9 cellular contexts compared by ENCODE assay signal in the genomic region with DNA sequence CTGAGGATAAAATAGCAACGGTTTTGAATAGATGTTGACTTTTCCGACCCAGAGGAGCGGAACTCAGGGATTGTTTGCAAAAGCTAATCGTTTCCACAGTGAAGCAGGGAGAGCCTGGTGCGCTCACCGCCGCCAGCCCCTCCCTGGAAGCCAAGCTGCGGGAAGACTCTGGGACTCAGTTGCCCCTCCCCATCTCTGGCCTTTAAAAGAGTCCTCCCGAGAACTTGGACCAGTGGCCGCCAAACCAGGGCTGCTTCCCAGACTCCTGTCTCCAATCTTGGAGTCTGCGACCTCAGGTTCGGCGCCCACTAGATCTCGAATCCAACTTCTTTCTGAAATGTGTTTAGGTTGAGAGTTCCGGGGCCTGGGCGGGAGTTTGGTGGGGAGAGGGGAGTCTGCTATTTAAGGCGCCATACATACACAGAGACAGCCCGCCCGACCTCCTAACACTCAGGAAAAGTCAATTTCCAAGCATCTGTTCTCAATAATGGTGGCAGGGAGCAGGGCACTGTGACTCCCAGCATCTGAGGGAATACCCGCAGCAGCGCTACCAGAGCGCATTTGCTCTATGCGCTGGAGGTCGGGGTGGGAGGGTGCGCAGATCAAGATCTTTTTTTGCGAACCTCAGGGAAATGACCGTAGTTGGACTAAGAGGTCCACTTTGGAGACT. TPM values are rescaled to one million over a fixed set of nuclear protein-coding genes. Genes with fewer than 3 reads are reported as not detected.
DNase-seq lines count a peak whose midpoint lies in the region; ATAC-seq, FAIRE-seq and TF ChIP-seq lines count a peak whose summit lies in the region.
"Had no signal": no experiment of that assay in that cellular context is flagged by ENCODE, and none has a peak within 500 bp of the region (broad histone marks: within the 10 kb centered on the region; RNA-seq: fewer than 3 reads in every experiment).

No MANE protein-coding gene starts in this region.

- H3K4me2 ChIP-seq in keratinocyte (ENCODE audit: control insufficient read depth, extremely low read depth, insufficient read depth, low read depth, low read length) = peak overlapping the region; percentile 76

- peaks cover 5% of the 10 kb centered on the region for H3K4me1 ChIP-seq in keratinocyte (ENCODE audit: control insufficient read depth, extremely low read depth, insufficient read depth, low read length)

- H3K4me3 ChIP-seq in astrocyte of the spinal cord (ENCODE audit: low read depth, low read length) (peak overlapping the region; percentile 49), keratinocyte (ENCODE audit: control insufficient read depth in 2 of 3, extremely low read depth in 1 of 3, insufficient read depth in 2 of 3, low read depth in 1 of 3, low read length in 3 of 3) (peak overlapping the region; percentile 42 to 62 (median 50))

- FAIRE-seq in keratinocyte (lab: Jason Lieb, UNC) = no peak

- peaks cover 87% of the 10 kb centered on the region for H3K27me3 Mint-ChIP-seq in type B pancreatic cell
- H3K27me3 Mint-ChIP-seq in activated CD4-positive, alpha-beta T cell treated with anti-CD3 and anti-CD28 coated beads, Interleukin-2, amount 10 ng/mL, durations not matched to agents 24 days and 14 days = peaks cover 34% of the 10 kb centered on the region

- no peak overlapping the region for H2AFZ ChIP-seq in keratinocyte (ENCODE audit: control insufficient read depth, low read length)

- intact Hi-C loops in activated CD4-positive, alpha-beta T cell treated with anti-CD3 and anti-CD28 coated beads, Interleukin-2, amount 10 ng/mL, durations not matched to agents 24 days and 14 days (cut with micrococcal nuclease) = no loop called here

- no peaks in the 10 kb centered on the region for H3K36me3 ChIP-seq in keratinocyte (ENCODE audit: control insufficient read depth in 2 of 2, extremely low read depth in 1 of 2, insufficient read depth in 2 of 2, low read length in 2 of 2)

- peak; percentile 50 to 72 for DNase-seq in NCI-H524 (lab: John Stamatoyannopoulos, UW)
- no peak for DNase-seq in NCI-H524 treated with DMSO at 0.1 percent for 48 hours (lab: John Stamatoyannopoulos, UW)
- no peak for DNase-seq in astrocyte of the spinal cord (ENCODE audit: low read depth, low spot score)
- no peak for DNase-seq in keratinocyte (ENCODE audit: low read depth, low spot score)
- DNase-seq in type B pancreatic cell (ENCODE audit: extremely low spot score, unreplicated experiment) = no peak
- DNase-seq in activated CD4-positive, alpha-beta T cell treated with anti-CD3 and anti-CD28 coated beads, Interleukin-2, amount 50 U/mL, for 4 hours = no peak
- DNase-seq in activated CD4-positive, alpha-beta T cell treated with anti-CD3 and anti-CD28 coated beads, Interleukin-2, amount 10 ng/mL, durations not matched to agents 24 days and 14 days = no peak
- DNase-seq: activated CD4-positive, alpha-beta T cell treated with anti-CD3 and anti-CD28 coated beads for 4 hours had no signal

- H4K20me1 ChIP-seq in keratinocyte (ENCODE audit: control insufficient read depth, extremely low read depth, insufficient read depth, low read length) = no peaks in the 10 kb centered on the region

- H3K27me3 ChIP-seq in keratinocyte (ENCODE audit: control insufficient read depth, extremely low read depth, insufficient read depth, low read length) = peaks cover 32% of the 10 kb centered on the region

- H3K27ac ChIP-seq in keratinocyte (ENCODE audit: control insufficient read depth, insufficient read depth, low read length) = no peak overlapping the region

- TF ChIP-seq CTCF in astrocyte of the spinal cord (IDR thresholded peaks at IDR 0.05; ENCODE audit: low read depth, low read length) (no peak), keratinocyte (optimal IDR thresholded peaks at IDR 0.05 in 1 of 3, IDR thresholded peaks at IDR 0.05 in 1 of 3, conservative IDR thresholded peaks at IDR 0.05 in 1 of 3; ENCODE audit: extremely low read depth in 1 of 3, insufficient read depth in 2 of 3, low read length in 3 of 3) (no peak), type B pancreatic cell (conservative IDR thresholded peaks at IDR 0.05) (no peak)

- peak overlapping the region; percentile 39 for H3K27ac Mint-ChIP-seq in type B pancreatic cell
- no peak overlapping the region for H3K27ac Mint-ChIP-seq in activated CD4-positive, alpha-beta T cell treated with anti-CD3 and anti-CD28 coated beads, Interleukin-2, amount 10 ng/mL, durations not matched to agents 24 days and 14 days

- H3K4me3 Mint-ChIP-seq in type B pancreatic cell = peak overlapping the region; percentile 89
- no peak overlapping the region for H3K4me3 Mint-ChIP-seq in activated CD4-positive, alpha-beta T cell treated with anti-CD3 and anti-CD28 coated beads, Interleukin-2, amount 10 ng/mL, durations not matched to agents 24 days and 14 days

- ATAC-seq in HG03342 (IDR thresholded peaks at IDR 0.05; ENCODE audit: unreplicated experiment) = no peak

- H3K79me2 ChIP-seq in keratinocyte (ENCODE audit: control insufficient read depth, insufficient read depth, low read length) = no peaks in the 10 kb centered on the region

- H3K9me3 Mint-ChIP-seq in type B pancreatic cell = no peaks in the 10 kb centered on the region
- H3K9me3 Mint-ChIP-seq in activated CD4-positive, alpha-beta T cell treated with anti-CD3 and anti-CD28 coated beads, Interleukin-2, amount 10 ng/mL, durations not matched to agents 24 days and 14 days = no peaks in the 10 kb centered on the region

- in situ Hi-C loops in astrocyte of the spinal cord (cut with HindIII; ENCODE audit: low sequenced_read_pairs) = no loop called here

- H3K9me1 ChIP-seq in keratinocyte (ENCODE audit: control insufficient read depth, extremely low read depth, insufficient read depth, low read length) = no peaks in the 10 kb centered on the region

- H3K36me3 Mint-ChIP-seq in type B pancreatic cell = no peaks in the 10 kb centered on the region
- no peaks in the 10 kb centered on the region for H3K36me3 Mint-ChIP-seq in activated CD4-positive, alpha-beta T cell treated with anti-CD3 and anti-CD28 coated beads, Interleukin-2, amount 10 ng/mL, durations not matched to agents 24 days and 14 days (ENCODE audit: low read depth)

- H3K9me3 ChIP-seq in keratinocyte (ENCODE audit: control insufficient read depth, low read depth, low read length) = no peaks in the 10 kb centered on the region

- dilution Hi-C loops in keratinocyte (cut with MboI; ENCODE audit: extremely low pct_ligation_motif_present, low sequenced_read_pairs) = no loop called here

- H3K9ac ChIP-seq in keratinocyte (ENCODE audit: control insufficient read depth, extremely low read depth, insufficient read depth, low read length) = no peak overlapping the region

- H3K4me1 Mint-ChIP-seq in type B pancreatic cell (ENCODE audit: unreplicated experiment) = peaks cover 15% of the 10 kb centered on the region
- no peaks in the 10 kb centered on the region for H3K4me1 Mint-ChIP-seq in activated CD4-positive, alpha-beta T cell treated with anti-CD3 and anti-CD28 coated beads, Interleukin-2, amount 10 ng/mL, durations not matched to agents 24 days and 14 days

RNA-seq across cellular contexts. Expression of a gene that starts 0.8 kb away (rescaled TPM):
- 0.01 to 0.26 TPM (median 0.03 TPM) in 3 replicates for polyA plus RNA-seq in keratinocyte
- polyA plus RNA-seq in keratinocyte (2011; ENCODE audit: low read depth) = 0.24 TPM
- polyA plus RNA-seq in keratinocyte (2011; cell fraction: cytosol; rRNA removed) = 0.09 and 0.10 TPM in 2 replicates
- polyA plus RNA-seq in keratinocyte (2011; cell fraction: nucleus; rRNA removed) = 0.24 and 0.29 TPM in 2 replicates
- polyA plus RNA-seq in keratinocyte (2012; ENCODE audit: low replicate concordance) = 0.13 and 0.16 TPM in 2 replicates
- polyA minus RNA-seq in keratinocyte = 0.35 to 0.46 TPM in 2 of 3 replicates, not detected in the other
- not detected for polyA minus RNA-seq in keratinocyte (2011; cell fraction: cytosol; rRNA and poly(A)+ RNA removed)
- polyA minus RNA-seq in keratinocyte (2011; cell fraction: nucleus; rRNA and poly(A)+ RNA removed) = 0.84 and 1.1 TPM in 2 replicates
- 4.7 and 4.8 TPM in 2 replicates for total RNA-seq in type B pancreatic cell (ENCODE audit: low replicate concordance)
- not detected in 2 replicates for total RNA-seq in activated CD4-positive, alpha-beta T cell treated with anti-CD3 and anti-CD28 coated beads, Interleukin-2, amount 10 ng/mL, durations not matched to agents 24 days and 14 days

Comparison
In these comparisons a context has a peak if more than half of its experiments do, and no peak if none do; other contexts are left out.
1. DNase-seq: peak in NCI-H524 (2 of 2); none in NCI-H524 treated with DMSO at 0.1 percent for 48 hours (single experiment), astrocyte of the spinal cord (single experiment), keratinocyte (single experiment), type B pancreatic cell (single experiment), activated CD4-positive, alpha-beta T cell treated with anti-CD3 and anti-CD28 coated beads, Interleukin-2, amount 50 U/mL, for 4 hours (0 of 2) and activated CD4-positive, alpha-beta T cell treated with anti-CD3 and anti-CD28 coated beads, Interleukin-2, amount 10 ng/mL, durations not matched to agents 24 days and 14 days (single experiment).